ENCODE assay signal across 30 cellular contexts in the genomic region with DNA sequence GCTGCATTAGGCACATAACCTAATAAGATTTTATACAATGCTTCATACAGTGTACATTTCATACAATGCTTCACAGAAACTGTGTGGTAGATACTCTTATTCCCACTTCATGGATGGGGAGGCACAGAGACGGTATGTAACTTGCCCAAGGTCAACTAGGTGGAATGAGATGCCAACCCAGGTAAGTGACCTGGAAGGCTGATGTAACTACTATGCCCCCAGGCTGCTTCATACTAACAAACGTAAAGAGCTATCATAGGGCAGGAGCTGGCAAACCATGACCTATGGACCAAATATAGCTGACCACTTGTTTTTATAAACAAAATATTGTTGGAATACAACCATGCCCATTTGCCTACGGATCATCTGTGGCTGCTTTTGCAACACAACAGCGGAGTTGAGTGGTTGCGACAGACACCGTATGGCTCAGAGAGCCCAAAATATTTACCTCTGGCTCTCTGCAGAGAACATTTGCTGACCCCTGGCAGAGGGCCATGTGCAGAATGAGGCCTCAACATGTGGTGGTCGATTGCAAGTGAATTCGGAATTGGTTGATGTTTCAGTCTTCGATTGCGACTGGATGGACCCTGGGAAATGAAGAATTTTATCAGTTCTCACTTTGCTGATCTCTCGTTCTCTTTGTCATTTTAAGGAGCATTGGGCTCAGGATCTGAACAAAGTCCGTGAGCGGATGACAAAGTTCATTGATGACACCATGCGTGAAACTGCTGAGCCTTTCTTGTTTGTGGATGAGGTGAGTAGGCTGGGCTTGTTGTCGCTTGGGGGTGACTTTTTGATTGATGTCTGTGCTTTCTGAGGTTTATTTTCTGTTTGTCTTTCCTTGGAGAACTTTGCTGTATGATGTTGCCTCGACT.
A peak's percentile ranks its signal among the peaks of the same experiment; 100 is the strongest.
DNase-seq lines count a peak whose midpoint lies in the region; ATAC-seq and TF ChIP-seq lines count a peak whose summit lies in the region.
"Had no signal": no experiment of that assay in that cellular context is flagged by ENCODE, and none has a peak within 500 bp of the region (broad histone marks: within the 10 kb centered on the region; RNA-seq: fewer than 3 reads in every experiment).

No MANE protein-coding gene starts in this region.

- H3K9me3 ChIP-seq in Caco-2 (no peaks in the 10 kb centered on the region), hepatocyte (ENCODE audit: low read depth) (no peaks in the 10 kb centered on the region), mucosa of stomach (ENCODE audit: control insufficient read depth, low read length) (no peaks in the 10 kb centered on the region), spleen (no peaks in the 10 kb centered on the region)
- H3K9me3 ChIP-seq: right atrium auricular region, thoracic aorta had no signal

- peak overlapping the region; percentile 32 for H3K4me3 Mint-ChIP-seq in Caco-2 (ENCODE audit: unreplicated experiment)
- H3K4me3 Mint-ChIP-seq: activated naive CD8-positive, alpha-beta T cell treated with anti-CD3 and anti-CD28 coated beads, Interleukin-2, amount 10 ng/mL, durations not matched to agents 7 days and 5 days; CD4-positive, alpha-beta memory T cell; stimulated activated naive CD8-positive, alpha-beta T cell treated with anti-CD3 and anti-CD28 coated beads, Interleukin-15, amount 100 ng/mL, for 72 hours; T-cell had no signal

- no peak overlapping the region for H2AFZ ChIP-seq in hepatocyte
- H2AFZ ChIP-seq: parathyroid adenoma had no signal

- peak overlapping the region; percentile 17 for H3K4me2 ChIP-seq in hepatocyte

- H3K4me1 ChIP-seq in Caco-2 (peaks cover 48% of the 10 kb centered on the region), hepatocyte (ENCODE audit: insufficient read depth) (peaks cover 5% of the 10 kb centered on the region), mucosa of stomach (ENCODE audit: control insufficient read depth, insufficient read depth, low read length) (peaks cover 13% of the 10 kb centered on the region), spleen (peaks cover 0 to 17% (median 0%) of the 10 kb centered on the region in 6 donors)
- H3K4me1 ChIP-seq: foreskin keratinocyte, parathyroid adenoma, right atrium auricular region had no signal

- WGBS in hepatocyte (ENCODE audit: low lambda C conversion rate, missing lambda C conversion rate) = 77% methylated on average over 16 of the region's 16 CpGs
- 71 to 85% (median 84%) methylated on average over 16 of the region's 16 CpGs for WGBS in spleen, 5 donors

- peak overlapping the region; percentile 47 for H3K9ac ChIP-seq in mucosa of stomach (ENCODE audit: low read length)
- H3K9ac ChIP-seq: parathyroid adenoma had no signal

- H3K27ac ChIP-seq in hepatocyte (peak overlapping the region; percentile 31), spleen (no peak overlapping the region)
- H3K27ac ChIP-seq: foreskin keratinocyte, parathyroid adenoma, right atrium auricular region, RWPE1, thoracic aorta had no signal

- no peaks in the 10 kb centered on the region for H3K9me2 ChIP-seq in hepatocyte (replicated peaks; ENCODE audit: insufficient read depth)

- no peaks in the 10 kb centered on the region for H3K27me3 Mint-ChIP-seq in Caco-2 (ENCODE audit: insufficient read depth, unreplicated experiment)
- H3K27me3 Mint-ChIP-seq: stimulated activated naive CD8-positive, alpha-beta T cell treated with anti-CD3 and anti-CD28 coated beads, Interleukin-15, amount 100 ng/mL, for 72 hours had no signal

- peak; percentile 58 to 64 for DNase-seq in Caco-2
- DNase-seq in NB4 (ENCODE audit: low read depth) = peak; percentile 53
- peak; percentile 40 for DNase-seq in hepatocyte (ENCODE audit: low spot score)
- no peak for DNase-seq in spleen
- DNase-seq in AG20443 (ENCODE audit: low spot score) = no peak
- DNase-seq: activated CD4-positive, alpha-beta T cell treated with anti-CD3 and anti-CD28 coated beads, Interleukin-2, amount 50 U/mL, for 1 hour; activated gamma-delta T cell treated with Interleukin-2 at 50 U/mL for 16 hours; activated naive CD8-positive, alpha-beta T cell treated with anti-CD3 and anti-CD28 coated beads, Interleukin-2, amount 10 ng/mL, durations not matched to agents 7 days and 5 days; activated T-cell treated with anti-CD3 and anti-CD28 coated beads, Interleukin-2, amount 50 U/mL, for 1 hour; CD4-positive, alpha-beta memory T cell; cortex of kidney; foreskin keratinocyte; head of caudate nucleus; Karpas-422; kidney glomerular epithelial cell; NCI-H1092; NCI-H1694 treated with DMSO at 0.1 percent for 48 hours; NCI-H2171; NCI-H510A; stimulated activated CD8-positive, alpha-beta memory T cell treated with anti-CD3 and anti-CD28 coated beads, Interleukin-4, amount 100 ng/mL, for 48 hours; stimulated activated naive CD8-positive, alpha-beta T cell treated with anti-CD3 and anti-CD28 coated beads, Interleukin-15, amount 100 ng/mL, for 72 hours; T-cell had no signal

- peak overlapping the region; percentile 66 for H3K27ac Mint-ChIP-seq in Caco-2 (ENCODE audit: unreplicated experiment)
- H3K27ac Mint-ChIP-seq: activated naive CD8-positive, alpha-beta T cell treated with anti-CD3 and anti-CD28 coated beads, Interleukin-2, amount 10 ng/mL, durations not matched to agents 7 days and 5 days; stimulated activated naive CD8-positive, alpha-beta T cell treated with anti-CD3 and anti-CD28 coated beads, Interleukin-15, amount 100 ng/mL, for 72 hours; T-cell had no signal

- H3K36me3 ChIP-seq in Caco-2 (ENCODE audit: control insufficient read depth, insufficient read depth, low read length) (no peaks in the 10 kb centered on the region), hepatocyte (replicated peaks; ENCODE audit: insufficient read depth, low read depth) (no peaks in the 10 kb centered on the region), mucosa of stomach (ENCODE audit: control insufficient read depth, insufficient read depth, low read length) (no peaks in the 10 kb centered on the region), spleen (peaks cover 0 to 86% (median 42%) of the 10 kb centered on the region in 6 donors)
- H3K36me3 ChIP-seq: right atrium auricular region, thoracic aorta had no signal

- TF ChIP-seq CTCF in Caco-2 (IDR thresholded peaks at IDR 0.05; ENCODE audit: insufficient read depth in 1 of 2, low read depth in 1 of 2, low read length in 1 of 2, severe bottlenecking in 1 of 2, unreplicated experiment in 1 of 2) (no peak), NB4 (IDR thresholded peaks at IDR 0.05; ENCODE audit: low read depth, low read length) (no peak), hepatocyte (IDR thresholded peaks at IDR 0.05; ENCODE audit: poor library complexity) (no peak), spleen (IDR thresholded peaks at IDR 0.05 in 8 of 11, conservative IDR thresholded peaks at IDR 0.05 in 3 of 11) (no peak)

- ATAC-seq in HG02623 (IDR thresholded peaks at IDR 0.05; ENCODE audit: unreplicated experiment) = no peak
- ATAC-seq in GM18907 (IDR thresholded peaks at IDR 0.05; ENCODE audit: unreplicated experiment) = no peak
- ATAC-seq: esophagus mucosa; foreskin keratinocyte; stimulated activated naive CD8-positive, alpha-beta T cell treated with anti-CD3 and anti-CD28 coated beads, Interleukin-15, amount 100 ng/mL, for 72 hours; T-cell had no signal

- peaks cover 41% of the 10 kb centered on the region for H3K4me1 Mint-ChIP-seq in Caco-2 (ENCODE audit: low read depth, unreplicated experiment)
- H3K4me1 Mint-ChIP-seq: activated naive CD8-positive, alpha-beta T cell treated with anti-CD3 and anti-CD28 coated beads, Interleukin-2, amount 10 ng/mL, durations not matched to agents 7 days and 5 days; CD4-positive, alpha-beta memory T cell; stimulated activated naive CD8-positive, alpha-beta T cell treated with anti-CD3 and anti-CD28 coated beads, Interleukin-15, amount 100 ng/mL, for 72 hours; T-cell had no signal

- BruUV-seq in Caco-2 (replicated peaks; lab: Mats Ljungman, UMichigan) = no TSS peak

- intact Hi-C loops in Caco-2 (cut with micrococcal nuclease; ENCODE audit: unreplicated experiment) (loop anchor here (5.0 kb wide), 1 partner anchor 111 kb away; the partner anchor contains the start of gene PLCG2), spleen (cut with DNase I; ENCODE audit: low total_unique reads) (loop anchor here (5.0 kb wide), 1 partner anchor 344 kb away; no protein-coding TSS in a partner anchor)

- CTCF ChIA-PET in Caco-2 (lab: Charles Lee) = interaction anchor here (0.9 to 1.7 kb wide), 4 partner anchors 12 to 140 kb away, joined by 3 to 5 read pairs (median 3); no protein-coding TSS in a partner anchor

- no peak overlapping the region for H3K4me3 ChIP-seq in Caco-2 (ENCODE audit: low read depth, low read length)
- H3K4me3 ChIP-seq in NB4 (ENCODE audit: low read depth, low read length) = no peak overlapping the region
- no peak overlapping the region for H3K4me3 ChIP-seq in hepatocyte
- H3K4me3 ChIP-seq in mucosa of stomach (ENCODE audit: low read length) = no peak overlapping the region
- no peak overlapping the region for H3K4me3 ChIP-seq in spleen
- H3K4me3 ChIP-seq: right atrium auricular region, thoracic aorta had no signal

- H4K20me1 ChIP-seq in hepatocyte (ENCODE audit: insufficient read depth, poor library complexity, severe bottlenecking) = no peaks in the 10 kb centered on the region

- no peaks in the 10 kb centered on the region for H3K79me2 ChIP-seq in hepatocyte
- H3K79me2 ChIP-seq: parathyroid adenoma had no signal

- no peaks in the 10 kb centered on the region for H3K27me3 ChIP-seq in Caco-2 (replicated peaks; ENCODE audit: control insufficient read depth, insufficient read depth, low read length)
- no peaks in the 10 kb centered on the region for H3K27me3 ChIP-seq in hepatocyte
- no peaks in the 10 kb centered on the region for H3K27me3 ChIP-seq in mucosa of stomach (ENCODE audit: control insufficient read depth, insufficient read depth, low read length)
- H3K27me3 ChIP-seq in spleen (replicated peaks in 1 of 7) = no peaks in the 10 kb centered on the region
- H3K27me3 ChIP-seq: right atrium auricular region had no signal

- H3K9me3 Mint-ChIP-seq in Caco-2 (ENCODE audit: unreplicated experiment) = no peaks in the 10 kb centered on the region
- H3K9me3 Mint-ChIP-seq: activated naive CD8-positive, alpha-beta T cell treated with anti-CD3 and anti-CD28 coated beads, Interleukin-2, amount 10 ng/mL, durations not matched to agents 7 days and 5 days; CD4-positive, alpha-beta memory T cell; stimulated activated naive CD8-positive, alpha-beta T cell treated with anti-CD3 and anti-CD28 coated beads, Interleukin-15, amount 100 ng/mL, for 72 hours; T-cell had no signal

- POLR2A ChIA-PET in Caco-2 (lab: Charles Lee) = no interaction called here

- H3K36me3 Mint-ChIP-seq in Caco-2 (ENCODE audit: insufficient read depth, unreplicated experiment) = no peaks in the 10 kb centered on the region
- H3K36me3 Mint-ChIP-seq: activated naive CD8-positive, alpha-beta T cell treated with anti-CD3 and anti-CD28 coated beads, Interleukin-2, amount 10 ng/mL, durations not matched to agents 7 days and 5 days; CD4-positive, alpha-beta memory T cell; T-cell had no signal

- TF ChIP-seq POLR2A in NB4 (IDR thresholded peaks at IDR 0.05; ENCODE audit: extremely low read depth, insufficient read length) (no peak), spleen (IDR thresholded peaks at IDR 0.05) (no peak)

Comparison
In these comparisons a context has a peak if more than half of its experiments do, and no peak if none do; other contexts are left out.
1. DNase-seq: peak in Caco-2 (2 of 2), NB4 (single experiment) and hepatocyte (single experiment); none in spleen (single experiment) and AG20443 (single experiment).